In genomic region chr1:6497867-6498575, GRCh38 we compare ENCODE assay signal across 9 cellular contexts. TPM values are rescaled to one million over a fixed set of nuclear protein-coding genes. Genes with fewer than 3 reads are reported as not detected.
DNase-seq lines count a peak whose midpoint lies in the region; ATAC-seq and TF ChIP-seq lines count a peak whose summit lies in the region.
"Had no signal": no experiment of that assay in that cellular context is flagged by ENCODE, and none has a peak within 500 bp of the region (broad histone marks: within the 10 kb centered on the region; RNA-seq: fewer than 3 reads in every experiment).

No MANE protein-coding gene starts in this region.

- TF ChIP-seq POLR2A in uterus (IDR thresholded peaks at IDR 0.05): no peak

- H3K36me3 Mint-ChIP-seq in MCF 10A (ENCODE audit: insufficient read depth, unreplicated experiment): peaks cover 7% of the 10 kb centered on the region

- no TSS peak for BruUV-seq in MCF 10A (replicated peaks; lab: Mats Ljungman, UMichigan)

- POLR2A ChIA-PET in MCF 10A (lab: Yijun Ruan, JAX): interaction anchor here (0.7 to 0.8 kb wide), 2 partner anchors 10 to 22 kb away, joined by 3 to 5 read pairs; no protein-coding TSS in a partner anchor

- intact Hi-C loops in left ventricle myocardium inferior (cut with micrococcal nuclease): no loop called here
- intact Hi-C loops in cardiac septum (cut with DNase I): no loop called here
- intact Hi-C loops in MCF 10A (cut with micrococcal nuclease): no loop called here
- intact Hi-C loops in uterus (cut with DNase I; ENCODE audit: low total_unique reads): loop anchor here (10.0 kb wide), 1 partner anchor 147 kb away; no protein-coding TSS in a partner anchor
- intact Hi-C loops in sciatic nerve (cut with DNase I): no loop called here

- no peak for ATAC-seq in HG02852 (IDR thresholded peaks at IDR 0.05; ENCODE audit: unreplicated experiment)
- ATAC-seq in sciatic nerve: no peak

- 70 to 77% methylated on average over 9 of the region's 20 CpGs for WGBS in mesodermal cell (ENCODE audit: insufficient coverage in 2 of 2), 2 experiments

- peak overlapping the region; percentile 71 for H3K4me3 Mint-ChIP-seq in MCF 10A (ENCODE audit: unreplicated experiment)

- H3K9me3 Mint-ChIP-seq in MCF 10A (ENCODE audit: unreplicated experiment): no peaks in the 10 kb centered on the region

- no peaks in the 10 kb centered on the region for H3K27me3 Mint-ChIP-seq in MCF 10A (ENCODE audit: insufficient read depth, unreplicated experiment)

- H3K4me1 ChIP-seq in left ventricle myocardium inferior: peaks cover 94% of the 10 kb centered on the region
- peaks cover 15% of the 10 kb centered on the region for H3K4me1 ChIP-seq in mesodermal cell (ENCODE audit: control insufficient read depth, insufficient read depth, low read length, poor library complexity, severe bottlenecking)
- H3K4me1 ChIP-seq in uterus: peaks cover 0 to 13% of the 10 kb centered on the region in 2 donors

- no peak for TF ChIP-seq CTCF in left ventricle myocardium inferior (IDR thresholded peaks at IDR 0.05; ENCODE audit: borderline replicate concordance)
- TF ChIP-seq CTCF in MCF 10A (IDR thresholded peaks at IDR 0.05; ENCODE audit: unreplicated experiment): no peak
- TF ChIP-seq CTCF in uterus (IDR thresholded peaks at IDR 0.05): no peak

- CTCF ChIA-PET in MCF 10A (lab: Yijun Ruan, JAX): interaction anchor here (0.5 to 2.3 kb wide), 6 partner anchors 8 to 184 kb away, joined by 3 to 12 read pairs (median 4); partner anchors contain the start of genes NOL9 and TAS1R1

- no peak for DNase-seq in left ventricle myocardium inferior
- no peak for DNase-seq in cardiac septum (ENCODE audit: low spot score)
- DNase-seq in MCF 10A (ENCODE audit: unreplicated experiment): no peak
- no peak for DNase-seq in uterus
- no peak for DNase-seq in DMS79 treated with DMSO at 0.1 percent for 48 hours (lab: John Stamatoyannopoulos, UW)
- DNase-seq in sciatic nerve (ENCODE audit: low spot score): no peak
- DNase-seq: GF-D8 had no signal

- peaks cover 19% of the 10 kb centered on the region for H3K4me1 Mint-ChIP-seq in MCF 10A (ENCODE audit: insufficient read depth, unreplicated experiment)

- H3K36me3 ChIP-seq in left ventricle myocardium inferior (no peaks in the 10 kb centered on the region), mesodermal cell (ENCODE audit: control insufficient read depth, insufficient read depth, low read length) (no peaks in the 10 kb centered on the region), uterus (no peaks in the 10 kb centered on the region)

- H3K9me3 ChIP-seq in left ventricle myocardium inferior (replicated peaks): no peaks in the 10 kb centered on the region
- no peaks in the 10 kb centered on the region for H3K9me3 ChIP-seq in mesodermal cell (ENCODE audit: control insufficient read depth, low read length)
- H3K9me3 ChIP-seq in uterus: no peaks in the 10 kb centered on the region

- peak overlapping the region; percentile 79 for H3K27ac ChIP-seq in left ventricle myocardium inferior (replicated peaks)
- no peak overlapping the region for H3K27ac ChIP-seq in mesodermal cell (ENCODE audit: low read depth, low read length, severe bottlenecking)
- H3K27ac ChIP-seq in uterus: no peak overlapping the region

- peak overlapping the region; percentile 79 for H3K4me3 ChIP-seq in left ventricle myocardium inferior
- peak overlapping the region; percentile 50 for H3K4me3 ChIP-seq in mesodermal cell (ENCODE audit: extremely low read depth, insufficient read depth, low read length, poor library complexity, severe bottlenecking)
- peak overlapping the region; percentile 44 to 50 for H3K4me3 ChIP-seq in uterus

- no peak overlapping the region for H3K27ac Mint-ChIP-seq in MCF 10A (ENCODE audit: low read depth, unreplicated experiment)

- H3K27me3 ChIP-seq in left ventricle myocardium inferior (ENCODE audit: low read depth) (no peaks in the 10 kb centered on the region), uterus (no peaks in the 10 kb centered on the region)

RNA-seq across cellular contexts. Expression of gene PLEKHG5, which starts 6.6 kb away (rescaled TPM):
- total RNA-seq in left ventricle myocardium inferior: 16.2 TPM
- total RNA-seq in cardiac septum: 14.9 TPM
- total RNA-seq in MCF 10A (2022): 32.3 and 35.9 TPM in 2 replicates
- polyA plus RNA-seq in mesodermal cell (2013, experiment 1 of 2): 27.1 TPM
- polyA plus RNA-seq in mesodermal cell (2013, experiment 2 of 2): 23.0 TPM
- total RNA-seq in uterus: 10 to 100 TPM in 2 of 4 donors, 1 to 10 TPM in 2; 2.6 to 23.7 (median 8.2) TPM
- 77.7 TPM for total RNA-seq in sciatic nerve

RNA-seq across cellular contexts. Expression of gene TNFRSF25, which starts 32.0 kb away (rescaled TPM):
- total RNA-seq in left ventricle myocardium inferior: 12.6 TPM
- 8.5 TPM for total RNA-seq in cardiac septum
- total RNA-seq in MCF 10A (2022): 27.6 and 33.7 TPM in 2 replicates
- 30.6 TPM for polyA plus RNA-seq in mesodermal cell (2013, experiment 1 of 2)
- 24.6 TPM for polyA plus RNA-seq in mesodermal cell (2013, experiment 2 of 2)
- 10 to 100 TPM in 1 of 4 donors, 1 to 10 TPM in 3; 1.0 to 11.1 (median 4.8) TPM for total RNA-seq in uterus
- total RNA-seq in sciatic nerve: 52.0 TPM

RNA-seq across cellular contexts. Expression of gene NOL9, which starts 56.3 kb away (rescaled TPM):
- total RNA-seq in left ventricle myocardium inferior: 13.4 TPM
- total RNA-seq in cardiac septum: 16.5 TPM
- total RNA-seq in MCF 10A (2022): 49.2 and 62.3 TPM in 2 replicates
- 10.1 TPM for polyA plus RNA-seq in mesodermal cell (2013, experiment 1 of 2)
- 10.1 TPM for polyA plus RNA-seq in mesodermal cell (2013, experiment 2 of 2)
- total RNA-seq in uterus: 10 to 100 TPM in 2 of 4 donors, 1 to 10 TPM in 2; 4.7 to 44.8 (median 23.7) TPM
- total RNA-seq in sciatic nerve: 26.0 TPM

RNA-seq across cellular contexts. Expression of gene TAS1R1, which starts 57.1 kb away (rescaled TPM):
- not detected for total RNA-seq in left ventricle myocardium inferior
- total RNA-seq in cardiac septum: not detected
- total RNA-seq in MCF 10A (2022): not detected in 2 replicates
- not detected for polyA plus RNA-seq in mesodermal cell (2013, experiment 1 of 2)
- 0.15 TPM for polyA plus RNA-seq in mesodermal cell (2013, experiment 2 of 2)
- total RNA-seq in uterus: not detected
- not detected for total RNA-seq in sciatic nerve
